Comparison of ENCODE assay signal across 1 cellular context in genomic region chr15:42553549-42553948, GRCh38.
TF ChIP-seq lines count a peak whose summit lies in the region.

No MANE protein-coding gene starts in this region.

TF ChIP-seq in GM12878, 131 proteins besides CTCF, POLR2A, EP300 and RAD21:
- TF ChIP-seq IKZF2 (IDR thresholded peaks at IDR 0.05): no peak
- no peak for TF ChIP-seq KLF5 (IDR thresholded peaks at IDR 0.05; ENCODE audit: partially characterized antibody)
- no peak for TF ChIP-seq DPF2 (IDR thresholded peaks at IDR 0.05)
- no peak for TF ChIP-seq MYC (IDR thresholded peaks at IDR 0.05; ENCODE audit: insufficient read depth, insufficient read length, insufficient replicate concordance, low read length, severe bottlenecking)
- no peak for TF ChIP-seq RELA (IDR thresholded peaks at IDR 0.05; ENCODE audit: borderline replicate concordance, partially characterized antibody)
- no peak for TF ChIP-seq SUPT20H (IDR thresholded peaks at IDR 0.05; ENCODE audit: borderline replicate concordance, control insufficient read depth, low read depth, low read length)
- TF ChIP-seq ATF3 (IDR thresholded peaks at IDR 0.05; ENCODE audit: borderline replicate concordance, extremely low read depth, low read depth, low read length): no peak
- TF ChIP-seq EED (IDR thresholded peaks at IDR 0.05; ENCODE audit: low read depth): no peak
- TF ChIP-seq NR2C2 (IDR thresholded peaks at IDR 0.05; ENCODE audit: borderline replicate concordance, control insufficient read depth, insufficient read length, low read depth): no peak
- no peak for TF ChIP-seq YBX1 (IDR thresholded peaks at IDR 0.05)
- TF ChIP-seq SREBF2 (IDR thresholded peaks at IDR 0.05; ENCODE audit: low read length): no peak
- no peak for TF ChIP-seq ESRRA (IDR thresholded peaks at IDR 0.05; ENCODE audit: low read length)
- TF ChIP-seq SMAD1 (IDR thresholded peaks at IDR 0.05; ENCODE audit: low read depth, partially characterized antibody): no peak
- no peak for TF ChIP-seq YY1 (IDR thresholded peaks at IDR 0.05; ENCODE audit: low read depth, low read length)
- TF ChIP-seq NKRF (conservative IDR thresholded peaks at IDR 0.05): no peak
